In the genomic region with DNA sequence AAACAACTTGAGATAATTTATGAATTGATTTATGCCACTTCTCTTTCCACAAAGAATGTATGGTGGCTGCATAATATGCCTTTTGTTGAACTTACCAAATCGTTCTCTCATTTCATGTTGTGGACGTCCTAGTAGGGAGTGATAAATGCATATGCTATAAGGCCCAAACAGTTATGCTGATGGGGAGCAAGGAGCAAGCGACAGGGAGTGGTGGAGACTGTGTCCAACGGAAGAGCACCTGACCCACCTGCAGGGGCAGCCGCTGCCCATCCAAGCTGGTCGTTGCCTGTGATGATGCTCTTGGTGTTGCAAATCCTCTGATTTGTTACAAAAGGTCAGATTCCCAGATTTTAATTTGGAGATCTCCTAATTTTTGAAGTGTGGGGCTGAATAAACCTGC, we compare ENCODE assay signal across 16 cellular contexts. TPM values are rescaled to one million over a fixed set of nuclear protein-coding genes. Genes with fewer than 3 reads are reported as not detected.
DNase-seq lines count a peak whose midpoint lies in the region; ATAC-seq and TF ChIP-seq lines count a peak whose summit lies in the region.
"Had no signal": no experiment of that assay in that cellular context is flagged by ENCODE, and none has a peak within 500 bp of the region (broad histone marks: within the 10 kb centered on the region; RNA-seq: fewer than 3 reads in every experiment).

No MANE protein-coding gene starts in this region.

- H3K27ac ChIP-seq in PC-3 (ENCODE audit: low read length) (no peak overlapping the region), cingulate gyrus (ENCODE audit: low read depth, low read length) (peak overlapping the region; percentile 61), temporal lobe (ENCODE audit: low read depth, low read length) (peak overlapping the region; percentile 59)
- H3K27ac ChIP-seq: KMS-11, tibial artery had no signal

- H3K4me2 ChIP-seq in PC-3 (ENCODE audit: low read length), result 0 out of 2 replicates have a peak overlapping the region, but pooled peaks have one; percentile 6
- H3K4me2 ChIP-seq: KMS-11 had no signal

- peaks cover 0 to 12% of the 10 kb centered on the region in 2 donors for H3K36me3 Mint-ChIP-seq in activated naive CD4-positive, alpha-beta T cell treated with anti-CD3 and anti-CD28 coated beads, Interleukin-2, amount 50 U/mL, for 72 hours
- H3K36me3 Mint-ChIP-seq: natural killer cell had no signal

- no peak for DNase-seq in activated naive CD4-positive, alpha-beta T cell treated with anti-CD3 and anti-CD28 coated beads, Interleukin-2, amount 50 U/mL, for 72 hours (ENCODE audit: low spot score in 2 of 2)
- DNase-seq in activated naive CD4-positive, alpha-beta T cell (lab: John Stamatoyannopoulos, UW), result no peak
- DNase-seq in PC-3 (no peak), DMS53 treated with DMSO at 0.1 percent for 48 hours (lab: John Stamatoyannopoulos, UW; ENCODE audit: unreplicated experiment) (no peak), NOMO-1 treated with DMSO at 0.1 percent for 48 hours (lab: John Stamatoyannopoulos, UW; ENCODE audit: unreplicated experiment) (no peak)
- DNase-seq: aorta; left colon; natural killer cell; NCI-H187; OCI-M1; stimulated activated naive B cell treated with anti-CD40 and anti-IgM and Interleukin-4, amounts not matched to agents 10 μg/mL and 1 μg/mL and 100 μg/mL, for 72 hours; tibial artery had no signal

- no peaks in the 10 kb centered on the region for H3K79me2 ChIP-seq in PC-3 (ENCODE audit: low read length)

- no TSS peak for BruUV-seq in PC-3 (replicated peaks; lab: Mats Ljungman, UMichigan)

- POLR2A ChIA-PET in PC-3 (lab: Charles Lee; ENCODE audit: unreplicated experiment), result no interaction called here

- no peak for TF ChIP-seq CTCF in PC-3 (conservative IDR thresholded peaks at IDR 0.05; ENCODE audit: low read depth, low read length)

- CTCF ChIA-PET in PC-3 (lab: Charles Lee), result no interaction called here

- H3K4me1 ChIP-seq in PC-3 (ENCODE audit: insufficient read depth, low read length), result peaks cover 24% of the 10 kb centered on the region
- H3K4me1 ChIP-seq: HAP-1 had no signal

- no peaks in the 10 kb centered on the region for H3K36me3 ChIP-seq in PC-3 (ENCODE audit: low read depth, low read length)
- H3K36me3 ChIP-seq: HAP-1, tibial artery had no signal

- H3K27me3 ChIP-seq in PC-3 (ENCODE audit: low read length), result no peaks in the 10 kb centered on the region
- H3K27me3 ChIP-seq: tibial artery had no signal

- H3K9me3 ChIP-seq in PC-3 (ENCODE audit: low read length), result no peaks in the 10 kb centered on the region
- H3K9me3 ChIP-seq: HAP-1, tibial artery had no signal

- no peak for ATAC-seq in activated naive CD4-positive, alpha-beta T cell treated with anti-CD3 and anti-CD28 coated beads, Interleukin-2, amount 50 U/mL, for 72 hours
- no peak for ATAC-seq in PC-3
- ATAC-seq: left colon; natural killer cell; stimulated activated naive B cell treated with anti-CD40 and anti-IgM and Interleukin-4, amounts not matched to agents 10 μg/mL and 1 μg/mL and 100 μg/mL, for 72 hours had no signal

- no peaks in the 10 kb centered on the region for H3K9me2 ChIP-seq in PC-3 (replicated peaks; ENCODE audit: low read length)

- H3K27ac Mint-ChIP-seq in activated naive CD4-positive, alpha-beta T cell treated with anti-CD3 and anti-CD28 coated beads, Interleukin-2, amount 50 U/mL, for 72 hours, result peak overlapping the region; percentile 17 to 68
- H3K27ac Mint-ChIP-seq: stimulated activated naive B cell treated with anti-CD40 and anti-IgM and Interleukin-4, amounts not matched to agents 10 μg/mL and 1 μg/mL and 100 μg/mL, for 72 hours had no signal

- H3F3A ChIP-seq in PC-3 (ENCODE audit: low read length, unreplicated experiment), result no peaks in the 10 kb centered on the region

- H3K4me3 ChIP-seq in PC-3 (ENCODE audit: low read length), result no peak overlapping the region
- H3K4me3 ChIP-seq: HAP-1, tibial artery had no signal

- no peaks in the 10 kb centered on the region for H4K20me1 ChIP-seq in PC-3 (ENCODE audit: low read length)

- H3K9me3 Mint-ChIP-seq in activated naive CD4-positive, alpha-beta T cell treated with anti-CD3 and anti-CD28 coated beads, Interleukin-2, amount 50 U/mL, for 72 hours, result peaks cover 0 to 7% of the 10 kb centered on the region in 2 donors
- H3K9me3 Mint-ChIP-seq: natural killer cell had no signal

- H3K9ac ChIP-seq in PC-3 (ENCODE audit: low read length), result no peak overlapping the region
- H3K9ac ChIP-seq: KMS-11 had no signal

- no peak overlapping the region; the same call in 1 of the 2 replicates for H2AFZ ChIP-seq in PC-3 (ENCODE audit: low read length)

- intact Hi-C loops in PC-3 (cut with micrococcal nuclease), result no loop called here

RNA-seq across cellular contexts. Expression of a gene that starts 31.0 kb away (rescaled TPM):
- total RNA-seq in activated naive CD4-positive, alpha-beta T cell treated with anti-CD3 and anti-CD28 coated beads, Interleukin-2, amount 50 U/mL, for 72 hours, result 10 to 100 TPM; 59.1 to 95.6 TPM
- total RNA-seq in PC-3 (2014; rRNA removed) (1.7 and 6.1 TPM in 2 replicates), temporal lobe (24.8 TPM)
